ENCODE assay signal across 8 cellular contexts in the genomic region with DNA sequence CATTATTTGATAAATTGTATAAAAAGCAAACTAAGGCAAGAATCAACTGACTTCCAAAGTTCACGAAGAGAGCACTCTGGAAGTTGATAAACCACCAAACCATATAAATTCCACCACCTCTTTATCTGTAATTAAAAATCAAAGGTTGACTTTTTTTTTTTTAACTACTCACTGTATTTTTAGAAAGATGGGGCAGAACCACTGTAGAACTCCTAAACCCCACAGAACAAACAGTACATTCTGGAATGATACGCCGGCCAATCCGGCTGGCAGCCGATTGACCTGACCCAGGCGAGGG. TPM values are rescaled to one million over a fixed set of nuclear protein-coding genes. Genes with fewer than 3 reads are reported as not detected.
A peak's percentile ranks its signal among the peaks of the same experiment; 100 is the strongest.
DNase-seq lines count a peak whose midpoint lies in the region; FAIRE-seq and TF ChIP-seq lines count a peak whose summit lies in the region.

No MANE protein-coding gene starts in this region.

- H3K27me3 Mint-ChIP-seq in IgD-negative memory B cell = no peaks in the 10 kb centered on the region

- H3K4me1 ChIP-seq in A673 (ENCODE audit: insufficient read depth, low read length, poor library complexity, severe bottlenecking) (peaks cover 22% of the 10 kb centered on the region), muscle layer of colon (ENCODE audit: insufficient read depth, low read length) (peaks cover 11% of the 10 kb centered on the region)

- H3K4me3 Mint-ChIP-seq in IgD-negative memory B cell = peak overlapping the region; percentile 88 to 96 (median 94)

- H3K27me3 ChIP-seq in A673 (replicated peaks; ENCODE audit: insufficient read depth, low read depth, low read length, poor library complexity) (no peaks in the 10 kb centered on the region), bronchial epithelial cell (ENCODE audit: control insufficient read depth, insufficient read depth, low read length) (no peaks in the 10 kb centered on the region), muscle layer of colon (ENCODE audit: control insufficient read depth in 1 of 2, insufficient read depth in 2 of 2, low read length in 2 of 2) (no peaks in the 10 kb centered on the region)

- H3K4me3 ChIP-seq in A673 (ENCODE audit: low read depth, low read length, poor library complexity, severe bottlenecking) (peak overlapping the region; percentile 91), bronchial epithelial cell (ENCODE audit: low read depth, low read length) (peak overlapping the region; percentile 91), muscle layer of colon (ENCODE audit: low read depth in 1 of 2, low read length in 2 of 2) (peak overlapping the region; percentile 85 to 96)

- intact Hi-C loops in A673 (cut with micrococcal nuclease; ENCODE audit: unreplicated experiment) = no loop called here

- no peak for DNase-seq in A673 (ENCODE audit: low spot score)
- no peak for DNase-seq in bronchial epithelial cell (ENCODE audit: low read depth)
- no peak for DNase-seq in medulla oblongata (ENCODE audit: extremely low spot score)
- DNase-seq in GM10266 (ENCODE audit: extremely low spot score) = no peak
- no peak for DNase-seq in NCI-H524 (lab: John Stamatoyannopoulos, UW)
- DNase-seq in putamen (ENCODE audit: low spot score) = no peak

- TF ChIP-seq CTCF in A673 (conservative IDR thresholded peaks at IDR 0.05; ENCODE audit: low read depth, low read length) (no peak), bronchial epithelial cell (IDR thresholded peaks at IDR 0.05; ENCODE audit: insufficient read depth, low read length, severe bottlenecking) (no peak), GM10266 (IDR thresholded peaks at IDR 0.05; ENCODE audit: control insufficient read depth, insufficient read depth, low read depth, missing control alignments) (no peak)

- no peak overlapping the region for H3K9ac ChIP-seq in muscle layer of colon (ENCODE audit: low read length)

- H3K36me3 ChIP-seq in A673 (ENCODE audit: insufficient read depth, low read length, poor library complexity, severe bottlenecking) (peaks cover 29% of the 10 kb centered on the region), bronchial epithelial cell (ENCODE audit: control insufficient read depth, insufficient read depth, low read length) (peaks cover 7% of the 10 kb centered on the region), muscle layer of colon (ENCODE audit: insufficient read depth, low read length) (peaks cover 13% of the 10 kb centered on the region)

- H3K27ac Mint-ChIP-seq in IgD-negative memory B cell = peak overlapping the region; percentile 75 to 91 (median 84)

- BruUV-seq in A673 (replicated peaks; lab: Mats Ljungman, UMichigan) = no TSS peak

- H3K4me1 Mint-ChIP-seq in IgD-negative memory B cell = peaks cover 13 to 33% (median 17%) of the 10 kb centered on the region in 3 donors

- peak overlapping the region; percentile 94 for H3K27ac ChIP-seq in A673 (ENCODE audit: low read depth, low read length, poor library complexity, severe bottlenecking)
- peak overlapping the region; percentile 45 for H3K27ac ChIP-seq in muscle layer of colon (ENCODE audit: low read depth, low read length)

- FAIRE-seq in bronchial epithelial cell (lab: Jason Lieb, UNC) = no peak

- CTCF ChIA-PET in A673 (lab: Charles Lee) = no interaction called here

- H3K36me3 Mint-ChIP-seq in IgD-negative memory B cell = no peaks in the 10 kb centered on the region

- POLR2A ChIA-PET in A673 (lab: Charles Lee; ENCODE audit: low non-redundant PET) = interaction anchor here (1.2 kb wide), 1 partner anchor 24 kb away, joined by 7 read pairs; the partner anchor contains the start of genes HMMR and NUDCD2

- H3K9me3 ChIP-seq in A673 (ENCODE audit: low read depth, low read length, poor library complexity, severe bottlenecking) (no peaks in the 10 kb centered on the region), muscle layer of colon (ENCODE audit: low read length) (no peaks in the 10 kb centered on the region)

- no peaks in the 10 kb centered on the region for H3K9me3 Mint-ChIP-seq in IgD-negative memory B cell

RNA-seq across cellular contexts. Expression of gene CCNG1, which starts 0.4 kb away (rescaled TPM):
- 130 and 151 TPM in 2 replicates for total RNA-seq in A673 (2021)
- polyA plus RNA-seq in IgD-negative memory B cell = 100.0 TPM
- total RNA-seq in bronchial epithelial cell = 95.1 and 173 TPM in 2 replicates

RNA-seq across cellular contexts. Expression of gene NUDCD2, which starts 22.9 kb away (rescaled TPM):
- total RNA-seq in A673 (2021) = 53.2 and 67.2 TPM in 2 replicates
- 39.4 TPM for polyA plus RNA-seq in IgD-negative memory B cell
- 6.6 and 7.3 TPM in 2 replicates for total RNA-seq in bronchial epithelial cell

RNA-seq across cellular contexts. Expression of gene HMMR, which starts 23.5 kb away (rescaled TPM):
- total RNA-seq in A673 (2021) (57.6 and 64.8 TPM in 2 replicates), bronchial epithelial cell (0.53 and 1.4 TPM in 2 replicates)
- not detected for polyA plus RNA-seq in IgD-negative memory B cell

Comparison
In these comparisons a context has a peak if more than half of its experiments do, and no peak if none do; other contexts are left out.
1. RNA of gene HMMR, which starts 23.5 kb away (total RNA-seq): 57.6 to 64.8 TPM in A673; 0.53 to 1.4 TPM in bronchial epithelial cell; every median in the first group is over 10 times any median in the second.
2. Peak in every context shown above with its lines, with median percentiles within 50 percentile points of each other: H3K4me3 ChIP-seq.